Comparison of ENCODE assay signal across 2 cellular contexts in the genomic region with DNA sequence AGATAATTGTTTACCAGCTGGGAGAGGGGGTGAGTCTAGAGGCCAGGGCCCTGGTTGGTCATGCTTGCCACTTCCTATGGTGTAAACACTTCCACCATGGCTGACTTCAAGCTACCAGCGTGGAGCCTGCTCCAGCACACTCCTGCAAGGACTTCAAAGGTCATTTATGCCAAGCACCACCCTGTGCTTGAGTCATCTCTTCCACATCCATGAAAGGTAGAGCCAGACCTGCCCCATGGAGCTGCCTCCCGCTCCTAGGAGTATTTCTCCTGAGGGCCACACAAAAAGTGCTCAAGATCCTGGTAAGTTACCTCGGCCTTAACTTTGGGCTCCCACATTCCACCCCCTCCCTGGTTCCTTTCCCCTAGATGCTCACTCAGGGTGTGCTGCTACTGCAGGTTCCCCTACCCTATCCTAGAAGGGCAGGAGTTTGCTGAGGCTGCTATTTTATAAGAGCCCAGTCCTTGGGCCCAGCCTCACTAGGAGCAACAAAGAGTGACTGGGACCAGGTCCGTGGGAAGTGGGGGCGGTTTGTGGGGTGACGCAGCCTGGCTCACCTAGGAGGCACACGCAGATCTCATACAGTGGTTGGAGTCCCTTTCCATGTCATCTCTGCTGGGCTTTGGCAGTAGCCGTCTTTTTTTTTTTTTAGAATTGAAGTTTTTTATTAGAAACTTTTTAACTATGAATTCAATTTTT.
A peak's percentile ranks its signal among the peaks of the same experiment; 100 is the strongest.
TF ChIP-seq lines count a peak whose summit lies in the region.

No MANE protein-coding gene starts in this region.

TF ChIP-seq in A549, 52 proteins besides CTCF, POLR2A, EP300 and RAD21:
- TF ChIP-seq SREBF2 (IDR thresholded peaks at IDR 0.05) (no peak), HEYL (CRISPR knock-in tag; IDR thresholded peaks at IDR 0.05) (no peak), MAFK (IDR thresholded peaks at IDR 0.05; ENCODE audit: partially characterized antibody) (peak; percentile 87)
TF ChIP-seq in A549: peak in this region for 1.

TF ChIP-seq in K562, 482 proteins besides CTCF, POLR2A, EP300 and RAD21:
- TF ChIP-seq MAFK (IDR thresholded peaks at IDR 0.05; ENCODE audit: low read length) (peak; percentile 63), KAT2B (IDR thresholded peaks at IDR 0.05; ENCODE audit: low read depth, low read length) (no peak), C11orf30 (IDR thresholded peaks at IDR 0.05; ENCODE audit: low read depth) (peak; percentile 71; the same call in 1 of the 2 replicates), THAP12 (CRISPR knock-in tag; IDR thresholded peaks at IDR 0.05) (0 out of 2 replicates have a peak, but pooled peaks have one; percentile 5), ZNF76 (CRISPR knock-in tag; IDR thresholded peaks at IDR 0.05; ENCODE audit: borderline replicate concordance) (no peak), CHD4 (IDR thresholded peaks at IDR 0.05; ENCODE audit: insufficient read depth, insufficient replicate concordance, low read depth, low read length, poor library complexity, severe bottlenecking) (no peak), MAFF (IDR thresholded peaks at IDR 0.05; ENCODE audit: low read length) (peak; percentile 44; the same call in 1 of the 2 replicates), DNMT1 (IDR thresholded peaks at IDR 0.05) (no peak), FOS (IDR thresholded peaks at IDR 0.05; ENCODE audit: extremely low read depth, insufficient read length) (no peak), ZNF316 (IDR thresholded peaks at IDR 0.05) (peak; percentile 77)
- TF ChIP-seq, protein P1, sequence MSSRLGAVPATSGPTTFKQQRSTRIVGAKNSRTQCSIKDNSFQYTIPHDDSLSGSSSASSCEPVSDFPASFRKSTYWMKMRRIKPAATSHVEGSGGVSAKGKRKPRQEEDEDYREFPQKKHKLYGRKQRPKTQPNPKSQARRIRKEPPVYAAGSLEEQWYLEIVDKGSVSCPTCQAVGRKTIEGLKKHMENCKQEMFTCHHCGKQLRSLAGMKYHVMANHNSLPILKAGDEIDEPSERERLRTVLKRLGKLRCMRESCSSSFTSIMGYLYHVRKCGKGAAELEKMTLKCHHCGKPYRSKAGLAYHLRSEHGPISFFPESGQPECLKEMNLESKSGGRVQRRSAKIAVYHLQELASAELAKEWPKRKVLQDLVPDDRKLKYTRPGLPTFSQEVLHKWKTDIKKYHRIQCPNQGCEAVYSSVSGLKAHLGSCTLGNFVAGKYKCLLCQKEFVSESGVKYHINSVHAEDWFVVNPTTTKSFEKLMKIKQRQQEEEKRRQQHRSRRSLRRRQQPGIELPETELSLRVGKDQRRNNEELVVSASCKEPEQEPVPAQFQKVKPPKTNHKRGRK (tag; IDR thresholded peaks at IDR 0.05) = peak; percentile 57; the same call in 1 of the 2 replicates
TF ChIP-seq in K562: peak in this region for 6.
